8 cellular contexts compared by ENCODE assay signal in the genomic region with DNA sequence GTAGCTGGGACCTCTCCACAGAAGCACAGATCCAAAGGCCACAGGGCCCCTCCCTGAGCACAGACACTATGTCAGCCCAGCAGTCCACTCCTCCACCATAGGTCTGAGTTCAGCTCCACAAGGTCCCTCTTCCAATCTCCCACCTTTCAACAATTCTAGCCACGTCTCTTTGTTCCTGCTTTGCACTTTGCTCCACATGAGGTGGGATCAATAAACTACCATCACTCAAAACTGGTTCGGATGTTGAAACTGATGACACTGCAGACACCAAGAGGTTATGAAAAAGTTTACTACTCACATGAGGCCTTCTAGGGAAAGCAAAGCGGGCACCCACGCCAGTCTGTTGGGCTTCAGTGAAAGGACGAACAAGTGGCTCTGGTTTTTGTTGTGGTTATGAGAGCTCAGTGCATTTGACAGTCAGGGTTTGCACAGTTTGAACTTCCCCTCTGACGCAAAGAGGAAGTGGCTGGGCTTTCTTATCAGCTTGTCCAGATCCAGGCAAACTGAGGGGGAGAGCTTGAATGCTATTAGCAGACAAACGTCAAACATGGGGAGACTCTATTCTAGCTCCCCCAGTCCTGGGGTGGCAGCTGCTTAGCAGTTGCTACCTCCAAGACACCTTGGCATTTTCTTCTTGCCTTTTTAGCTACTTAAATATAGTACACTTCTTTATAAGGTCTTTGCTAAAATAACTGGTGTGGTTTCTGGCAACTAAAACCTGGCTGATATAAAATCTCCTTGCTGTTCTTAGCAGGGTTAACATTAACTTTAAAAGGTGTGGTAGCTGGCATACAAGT. TPM values are rescaled to one million over a fixed set of nuclear protein-coding genes. Genes with fewer than 3 reads are reported as not detected.
DNase-seq lines count a peak whose midpoint lies in the region; ATAC-seq and TF ChIP-seq lines count a peak whose summit lies in the region.

No MANE protein-coding gene starts in this region.

- H3K27ac ChIP-seq in Peyer's patch: peak overlapping the region; percentile 70 to 89 (median 82)

- no peaks in the 10 kb centered on the region for H3K27me3 ChIP-seq in Peyer's patch

- peak overlapping the region; percentile 90 for H3K27ac Mint-ChIP-seq in activated naive CD4-positive, alpha-beta T cell treated with anti-CD3 and anti-CD28 coated beads, Interleukin-2, amount 10 ng/mL, durations not matched to agents 7 days and 5 days

- H3K36me3 ChIP-seq in Peyer's patch: no peaks in the 10 kb centered on the region

- H3K4me3 ChIP-seq in Peyer's patch: peak overlapping the region in 2 of 4 donors; percentile 20

- peak; percentile 86 for ATAC-seq in HG02763 (IDR thresholded peaks at IDR 0.05; ENCODE audit: unreplicated experiment)

- no peaks in the 10 kb centered on the region for H3K27me3 Mint-ChIP-seq in activated naive CD4-positive, alpha-beta T cell treated with anti-CD3 and anti-CD28 coated beads, Interleukin-2, amount 10 ng/mL, durations not matched to agents 7 days and 5 days

- H3K4me1 ChIP-seq in Peyer's patch: peaks cover 0 to 22% (median 2%) of the 10 kb centered on the region in 4 donors

- H3K9me3 Mint-ChIP-seq in activated naive CD4-positive, alpha-beta T cell treated with anti-CD3 and anti-CD28 coated beads, Interleukin-2, amount 10 ng/mL, durations not matched to agents 7 days and 5 days: no peaks in the 10 kb centered on the region

- DNase-seq in GM10266 (ENCODE audit: extremely low spot score) (peak; percentile 77), Peyer's patch (peak in 2 of 3 donors; percentile 71 to 88), hypothalamus (lab: John Stamatoyannopoulos, UW) (peak in 31 of 51 donors; percentile 2 to 49 (median 14)), NCI-H187 (lab: John Stamatoyannopoulos, UW) (no peak), NCI-H146 treated with DMSO at 0.1 percent for 48 hours (lab: John Stamatoyannopoulos, UW; ENCODE audit: unreplicated experiment) (no peak)
- DNase-seq in activated naive CD4-positive, alpha-beta T cell treated with anti-CD3 and anti-CD28 coated beads, Interleukin-2, amount 10 ng/mL, durations not matched to agents 7 days and 5 days: peak; percentile 78
- DNase-seq in stimulated activated CD4-positive, alpha-beta T cell treated with anti-CD3 and anti-CD28 coated beads, Interleukin-1b, Interleukin-23, amount 100 ng/mL, for 48 hours: peak; percentile 85

- H3K4me3 Mint-ChIP-seq in activated naive CD4-positive, alpha-beta T cell treated with anti-CD3 and anti-CD28 coated beads, Interleukin-2, amount 10 ng/mL, durations not matched to agents 7 days and 5 days: peak overlapping the region; percentile 42

- peaks cover 39% of the 10 kb centered on the region for H3K4me1 Mint-ChIP-seq in activated naive CD4-positive, alpha-beta T cell treated with anti-CD3 and anti-CD28 coated beads, Interleukin-2, amount 10 ng/mL, durations not matched to agents 7 days and 5 days

- peaks cover 36% of the 10 kb centered on the region for H3K36me3 Mint-ChIP-seq in activated naive CD4-positive, alpha-beta T cell treated with anti-CD3 and anti-CD28 coated beads, Interleukin-2, amount 10 ng/mL, durations not matched to agents 7 days and 5 days

- CTCF ChIA-PET in activated naive CD4-positive, alpha-beta T cell treated with anti-CD3 and anti-CD28 coated beads, Interleukin-2, amount 10 ng/mL, durations not matched to agents 7 days and 5 days (lab: Charles Lee): interaction anchor here (1.0 kb wide), 1 partner anchor 116 kb away, joined by 5 read pairs; no protein-coding TSS in a partner anchor

- TF ChIP-seq CTCF in GM10266 (IDR thresholded peaks at IDR 0.05; ENCODE audit: control insufficient read depth, insufficient read depth, low read depth, missing control alignments) (no peak), Peyer's patch (IDR thresholded peaks at IDR 0.05) (no peak)

- no peaks in the 10 kb centered on the region for H3K9me3 ChIP-seq in Peyer's patch

- TF ChIP-seq POLR2A in Peyer's patch (IDR thresholded peaks at IDR 0.05): peak in 1 of 2 donors; percentile 34

RNA-seq across cellular contexts. Expression of a gene that starts 37.8 kb away (rescaled TPM):
- 10 to 100 TPM in 2 of 4 donors, 1 to 10 TPM in 2; 5.4 to 17.3 (median 10.5) TPM for total RNA-seq in Peyer's patch

Comparison
In these comparisons a context has a peak if more than half of its experiments do, and no peak if none do; other contexts are left out.
1. DNase-seq: peak in GM10266 (single experiment), Peyer's patch (2 of 3), activated naive CD4-positive, alpha-beta T cell treated with anti-CD3 and anti-CD28 coated beads, Interleukin-2, amount 10 ng/mL, durations not matched to agents 7 days and 5 days (single experiment), hypothalamus (31 of 51) and stimulated activated CD4-positive, alpha-beta T cell treated with anti-CD3 and anti-CD28 coated beads, Interleukin-1b, Interleukin-23, amount 100 ng/mL, for 48 hours (single experiment); none in NCI-H187 (0 of 2) and NCI-H146 treated with DMSO at 0.1 percent for 48 hours (single experiment).